Comparison of ENCODE assay signal across 9 cellular contexts in the genomic region with DNA sequence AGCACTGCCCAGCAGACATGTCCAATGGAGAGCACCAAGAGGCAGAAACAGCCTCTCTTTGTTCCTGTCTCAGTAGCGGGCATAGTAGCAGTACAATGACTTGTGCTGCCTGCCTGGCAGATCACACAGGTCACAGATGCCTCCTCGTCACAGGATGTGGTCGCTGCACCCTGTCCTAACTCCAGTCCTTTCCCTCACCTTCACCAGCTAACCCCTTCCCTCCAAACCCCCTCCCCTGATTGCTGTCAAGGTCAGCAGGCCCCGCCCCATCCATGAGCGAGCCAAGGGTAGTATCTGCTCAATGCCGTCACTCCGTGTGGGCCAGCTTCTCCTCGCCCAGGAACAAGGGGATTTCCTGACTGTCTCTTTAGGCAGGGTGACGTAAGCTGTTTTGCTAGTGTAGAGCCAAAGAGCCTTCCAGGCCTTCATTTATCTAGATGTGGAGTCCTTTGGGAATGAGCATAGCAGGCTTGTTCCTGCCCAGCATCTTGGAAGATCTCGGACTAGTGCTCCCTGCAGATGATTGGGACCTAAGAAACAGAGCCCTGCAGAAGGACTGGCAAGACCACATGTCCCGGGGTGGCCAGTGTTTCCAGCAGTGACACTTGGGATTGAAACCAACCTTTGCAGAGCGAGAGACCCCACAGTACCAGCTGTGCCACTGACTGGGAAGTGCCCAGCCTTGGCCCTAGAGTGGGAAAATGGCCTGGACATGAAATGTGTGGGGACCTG.
DNase-seq lines count a peak whose midpoint lies in the region; ATAC-seq, FAIRE-seq and TF ChIP-seq lines count a peak whose summit lies in the region.
"Had no signal": no experiment of that assay in that cellular context is flagged by ENCODE, and none has a peak within 500 bp of the region (broad histone marks: within the 10 kb centered on the region; RNA-seq: fewer than 3 reads in every experiment).

No MANE protein-coding gene starts in this region.

- intact Hi-C loops in Right ventricle myocardium inferior (cut with DNase I): loop anchor here (5.0 kb wide), 1 partner anchor 110 kb away; no protein-coding TSS in a partner anchor

- peak; percentile 94 for FAIRE-seq in GM12892 (lab: Jason Lieb, UNC)

- TF ChIP-seq POLR2A in GM12892 (IDR thresholded peaks at IDR 0.05; ENCODE audit: low read depth, low read length) (no peak), Peyer's patch (IDR thresholded peaks at IDR 0.05) (no peak)

- TF ChIP-seq CTCF in Peyer's patch (IDR thresholded peaks at IDR 0.05): no peak

- DNase-seq in GM12892 (ENCODE audit: insufficient read length) (peak; percentile 52), Peyer's patch (peak in 2 of 3 donors; percentile 75 to 85), Right ventricle myocardium inferior (ENCODE audit: missing footprints) (peak; percentile 86), cortex of kidney (lab: John Stamatoyannopoulos, UW) (no peak), NCI-H187 (lab: John Stamatoyannopoulos, UW) (no peak)
- peak; percentile 72 for DNase-seq in activated effector memory CD4-positive, alpha-beta T cell treated with Interleukin-2 at 50 U/mL for 16 hours
- DNase-seq in stimulated activated CD4-positive, alpha-beta T cell treated with anti-CD3 and anti-CD28 coated beads, Interleukin-15, amount 100 ng/mL, for 48 hours (ENCODE audit: low read depth in 2 of 2): peak; percentile 62 to 64

- no peaks in the 10 kb centered on the region for H3K27me3 ChIP-seq in Peyer's patch

- H3K4me1 ChIP-seq in Peyer's patch: peaks cover 0 to 30% (median 30%) of the 10 kb centered on the region in 4 donors
- H3K4me1 ChIP-seq: parathyroid adenoma had no signal

- peak overlapping the region; percentile 47 to 77 (median 73) for H3K27ac ChIP-seq in Peyer's patch
- H3K27ac ChIP-seq: parathyroid adenoma had no signal

- H3K4me3 ChIP-seq in Peyer's patch: peak overlapping the region in 1 of 4 donors; percentile 29

- H3K36me3 ChIP-seq in Peyer's patch: no peaks in the 10 kb centered on the region

- peak; percentile 77 for ATAC-seq in Right ventricle myocardium inferior
- no peak for ATAC-seq in HG03521 (IDR thresholded peaks at IDR 0.05; ENCODE audit: unreplicated experiment)

- H3K9me3 ChIP-seq in Peyer's patch: no peaks in the 10 kb centered on the region

Comparison
In these comparisons a context has a peak if more than half of its experiments do, and no peak if none do; other contexts are left out.
1. DNase-seq: peak in GM12892 (single experiment), Peyer's patch (2 of 3), activated effector memory CD4-positive, alpha-beta T cell treated with Interleukin-2 at 50 U/mL for 16 hours (single experiment), Right ventricle myocardium inferior (single experiment) and stimulated activated CD4-positive, alpha-beta T cell treated with anti-CD3 and anti-CD28 coated beads, Interleukin-15, amount 100 ng/mL, for 48 hours (2 of 2); none in cortex of kidney (single experiment) and NCI-H187 (0 of 2).